ENCODE assay signal across 8 cellular contexts in genomic region chr19:12696366-12697335, GRCh38. TPM values are rescaled to one million over a fixed set of nuclear protein-coding genes. Genes with fewer than 3 reads are reported as not detected.
DNase-seq lines count a peak whose midpoint lies in the region; ATAC-seq and TF ChIP-seq lines count a peak whose summit lies in the region.

FBXW9 (minus strand) TSS chr19:12696631; CDS start chr19:12696581, 50 bp downstream.

- H3K4me3 ChIP-seq in left lung = peak within 1 kb of the TSS; percentile 71 to 87

- ATAC-seq in HG03521 (IDR thresholded peaks at IDR 0.05; ENCODE audit: unreplicated experiment) = peak; percentile 76
- ATAC-seq in left lung = peak; percentile 93

- peak; percentile 80 to 83 for DNase-seq in AML-193 (lab: John Stamatoyannopoulos, UW)
- peak; percentile 99 for DNase-seq in GM19238 (ENCODE audit: insufficient read length, low spot score)
- peak; percentile 93 for DNase-seq in NCI-H748 (lab: John Stamatoyannopoulos, UW; ENCODE audit: unreplicated experiment)
- DNase-seq in activated CD4-positive, alpha-beta T cell treated with anti-CD3 and anti-CD28 coated beads, Interleukin-2, amount 50 U/mL, for 24 hours (ENCODE audit: low read depth in 1 of 2, low spot score in 1 of 2) = peak; percentile 97 to 98
- peak; percentile 93 for DNase-seq in dedifferentiated amniotic fluid mesenchymal stem cell (ENCODE audit: extremely low spot score)
- peak; percentile 94 to 96 for DNase-seq in left lung
- DNase-seq in stimulated activated CD4-positive, alpha-beta T cell treated with anti-CD3 and anti-CD28 coated beads, Interleukin-2, amount 100 ng/mL, for 24 hours = peak; percentile 98 to 99

- no peaks in the 10 kb centered on the region for H3K27me3 ChIP-seq in left lung

- intact Hi-C loops in left lung (cut with DNase I) = no loop called here

- peak within 1 kb of the TSS; percentile 79 to 94 for H3K27ac ChIP-seq in left lung

- H3K36me3 ChIP-seq in left lung = peaks cover 0 to 31% of the 10 kb centered on the region in 2 donors

- TF ChIP-seq CTCF in left lung (IDR thresholded peaks at IDR 0.05) = no peak

- H3K9me3 ChIP-seq in left lung = no peaks in the 10 kb centered on the region

- H3K4me1 ChIP-seq in left lung = peaks cover 9 to 27% of the 10 kb centered on the region in 2 donors

RNA-seq across cellular contexts. Expression of gene FBXW9, which starts in this region (rescaled TPM):
- 1 to 10 TPM; 6.0 to 6.9 TPM for total RNA-seq in left lung

Comparison
In these comparisons a context has a peak if more than half of its experiments do, and no peak if none do; other contexts are left out.
1. Peak in every context shown above with its lines: DNase-seq, ATAC-seq, H3K4me3 ChIP-seq and H3K27ac ChIP-seq.